In the genomic region with DNA sequence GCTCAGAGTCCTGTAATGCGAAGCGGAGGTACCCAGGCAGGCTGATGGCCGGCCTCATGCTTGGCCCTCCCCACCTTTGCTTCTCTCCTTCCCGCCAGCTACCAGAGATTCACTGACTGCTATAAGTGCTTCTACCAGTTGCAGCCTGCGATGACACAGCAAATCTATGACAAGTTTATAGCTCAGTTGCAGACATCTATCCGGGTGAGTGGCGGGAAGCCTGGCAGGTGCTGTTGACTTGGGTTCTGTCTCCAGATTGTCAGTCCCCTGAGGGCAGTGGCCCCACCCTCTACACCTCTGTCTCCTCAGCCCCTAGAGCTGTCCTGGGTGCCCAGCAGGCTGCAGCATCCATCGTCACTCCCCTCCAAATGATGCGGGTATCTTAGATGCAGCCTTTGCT, we compare ENCODE assay signal across 19 cellular contexts. TPM values are rescaled to one million over a fixed set of nuclear protein-coding genes. Genes with fewer than 3 reads are reported as not detected.
DNase-seq lines count a peak whose midpoint lies in the region; TF ChIP-seq lines count a peak whose summit lies in the region.
"Had no signal": no experiment of that assay in that cellular context is flagged by ENCODE, and none has a peak within 500 bp of the region (broad histone marks: within the 10 kb centered on the region; RNA-seq: fewer than 3 reads in every experiment).

No MANE protein-coding gene starts in this region.

- DNase-seq in activated CD4-positive, alpha-beta T cell treated with anti-CD3 and anti-CD28 coated beads, Interleukin-2, amount 10 ng/mL, durations not matched to agents 24 days and 14 days = no peak
- no peak for DNase-seq in activated CD4-positive, alpha-beta T cell treated with anti-CD3 and anti-CD28 coated beads for 1 hour
- DNase-seq in NCI-H69 (lab: John Stamatoyannopoulos, UW) = peak; percentile 36
- no peak for DNase-seq in NOMO-1 (lab: John Stamatoyannopoulos, UW; ENCODE audit: unreplicated experiment in 2 of 2)
- no peak for DNase-seq in NCI-H774 (lab: John Stamatoyannopoulos, UW)
- DNase-seq: activated B cell treated with CpG ODN at 0.5 μM for 24 hours; activated naive CD4-positive, alpha-beta T cell treated with Interleukin-2 at 50 U/mL for 16 hours; CD8-positive, alpha-beta T cell; GOT3; immature natural killer cell; naive thymus-derived CD4-positive, alpha-beta T cell; RPMI8226; T-helper 1 cell; upper lobe of right lung had no signal

- intact Hi-C loops in activated CD4-positive, alpha-beta T cell treated with anti-CD3 and anti-CD28 coated beads, Interleukin-2, amount 10 ng/mL, durations not matched to agents 24 days and 14 days (cut with micrococcal nuclease) = loop anchor here (1.0 kb wide), 1 partner anchor 11 kb away; no protein-coding TSS in a partner anchor

- H3K4me3 Mint-ChIP-seq in activated CD4-positive, alpha-beta T cell treated with anti-CD3 and anti-CD28 coated beads, Interleukin-2, amount 10 ng/mL, durations not matched to agents 24 days and 14 days = no peak overlapping the region
- H3K4me3 Mint-ChIP-seq: activated B cell treated with CpG ODN at 0.5 μM for 24 hours; brain; CD8-positive, alpha-beta T cell; immature natural killer cell; naive thymus-derived CD4-positive, alpha-beta T cell; stimulated activated naive CD8-positive, alpha-beta T cell treated with anti-CD3 and anti-CD28 coated beads, Interleukin-15, Interleukin-2, amounts not matched to agents 100 ng/mL and 50 ng/mL, for 24 hours had no signal

- no peak overlapping the region for H2AFZ ChIP-seq in neural cell (ENCODE audit: low read depth, low read length)

- H3K36me3 ChIP-seq in neural cell (ENCODE audit: insufficient read depth, low read length) = no peaks in the 10 kb centered on the region

- no peaks in the 10 kb centered on the region for H4K20me1 ChIP-seq in neural cell (ENCODE audit: insufficient read depth)

- no peaks in the 10 kb centered on the region for H3K9me3 Mint-ChIP-seq in activated CD4-positive, alpha-beta T cell treated with anti-CD3 and anti-CD28 coated beads, Interleukin-2, amount 10 ng/mL, durations not matched to agents 24 days and 14 days
- H3K9me3 Mint-ChIP-seq: activated B cell treated with CpG ODN at 0.5 μM for 24 hours; brain; CD8-positive, alpha-beta T cell; immature natural killer cell; stimulated activated naive CD8-positive, alpha-beta T cell treated with anti-CD3 and anti-CD28 coated beads, Interleukin-15, Interleukin-2, amounts not matched to agents 100 ng/mL and 50 ng/mL, for 24 hours had no signal

- H3K79me2 ChIP-seq in neural cell (replicated peaks; ENCODE audit: insufficient read depth, low read length) = no peaks in the 10 kb centered on the region

- no peak for TF ChIP-seq RAD21 in neural cell (conservative IDR thresholded peaks at IDR 0.05)

- TF ChIP-seq EP300 in neural cell (conservative IDR thresholded peaks at IDR 0.05; ENCODE audit: poor library complexity, severe bottlenecking) = peak; percentile 22

- no peaks in the 10 kb centered on the region for H3K27me3 ChIP-seq in neural cell (ENCODE audit: insufficient read depth, low read depth, low read length)
- H3K27me3 ChIP-seq: upper lobe of right lung had no signal

- no peak overlapping the region for H3K4me2 ChIP-seq in neural cell (ENCODE audit: low read length)

- H3K4me1 Mint-ChIP-seq in activated CD4-positive, alpha-beta T cell treated with anti-CD3 and anti-CD28 coated beads, Interleukin-2, amount 10 ng/mL, durations not matched to agents 24 days and 14 days = peaks cover 14% of the 10 kb centered on the region
- H3K4me1 Mint-ChIP-seq: activated B cell treated with CpG ODN at 0.5 μM for 24 hours, brain, immature natural killer cell had no signal

- H3K27ac ChIP-seq in neural cell (ENCODE audit: low read length) = no peak overlapping the region
- H3K27ac ChIP-seq: prostate gland, upper lobe of right lung had no signal

- no peaks in the 10 kb centered on the region for H3F3A ChIP-seq in neural cell (ENCODE audit: insufficient read depth, low read length, poor library complexity, severe bottlenecking)

- no peaks in the 10 kb centered on the region for H3K27me3 Mint-ChIP-seq in activated CD4-positive, alpha-beta T cell treated with anti-CD3 and anti-CD28 coated beads, Interleukin-2, amount 10 ng/mL, durations not matched to agents 24 days and 14 days
- H3K27me3 Mint-ChIP-seq: activated B cell treated with CpG ODN at 0.5 μM for 24 hours; naive thymus-derived CD4-positive, alpha-beta T cell; stimulated activated naive CD8-positive, alpha-beta T cell treated with anti-CD3 and anti-CD28 coated beads, Interleukin-15, Interleukin-2, amounts not matched to agents 100 ng/mL and 50 ng/mL, for 24 hours had no signal

- TF ChIP-seq CTCF in neural cell (IDR thresholded peaks at IDR 0.05; ENCODE audit: poor library complexity, severe bottlenecking) = no peak

- H3K9me2 ChIP-seq in neural cell (ENCODE audit: insufficient read depth, low read length) = no peaks in the 10 kb centered on the region

- no peak overlapping the region for H3K4me3 ChIP-seq in neural cell (ENCODE audit: low read length)
- H3K4me3 ChIP-seq: GM12878, prostate gland, upper lobe of right lung had no signal

- no peaks in the 10 kb centered on the region for H3K9me3 ChIP-seq in neural cell (ENCODE audit: low read length)
- H3K9me3 ChIP-seq: prostate gland, upper lobe of right lung had no signal

- H3K9ac ChIP-seq in neural cell (ENCODE audit: low read length) = no peak overlapping the region

- H3K27ac Mint-ChIP-seq in activated CD4-positive, alpha-beta T cell treated with anti-CD3 and anti-CD28 coated beads, Interleukin-2, amount 10 ng/mL, durations not matched to agents 24 days and 14 days = peak overlapping the region; percentile 53
- H3K27ac Mint-ChIP-seq: activated B cell treated with CpG ODN at 0.5 μM for 24 hours; CD8-positive, alpha-beta T cell; stimulated activated naive CD8-positive, alpha-beta T cell treated with anti-CD3 and anti-CD28 coated beads, Interleukin-15, Interleukin-2, amounts not matched to agents 100 ng/mL and 50 ng/mL, for 24 hours had no signal

- peaks cover 42% of the 10 kb centered on the region for H3K36me3 Mint-ChIP-seq in activated CD4-positive, alpha-beta T cell treated with anti-CD3 and anti-CD28 coated beads, Interleukin-2, amount 10 ng/mL, durations not matched to agents 24 days and 14 days (ENCODE audit: low read depth)

TF ChIP-seq in neural cell, 6 proteins besides CTCF, POLR2A, EP300 and RAD21:
- TF ChIP-seq, protein P1, sequence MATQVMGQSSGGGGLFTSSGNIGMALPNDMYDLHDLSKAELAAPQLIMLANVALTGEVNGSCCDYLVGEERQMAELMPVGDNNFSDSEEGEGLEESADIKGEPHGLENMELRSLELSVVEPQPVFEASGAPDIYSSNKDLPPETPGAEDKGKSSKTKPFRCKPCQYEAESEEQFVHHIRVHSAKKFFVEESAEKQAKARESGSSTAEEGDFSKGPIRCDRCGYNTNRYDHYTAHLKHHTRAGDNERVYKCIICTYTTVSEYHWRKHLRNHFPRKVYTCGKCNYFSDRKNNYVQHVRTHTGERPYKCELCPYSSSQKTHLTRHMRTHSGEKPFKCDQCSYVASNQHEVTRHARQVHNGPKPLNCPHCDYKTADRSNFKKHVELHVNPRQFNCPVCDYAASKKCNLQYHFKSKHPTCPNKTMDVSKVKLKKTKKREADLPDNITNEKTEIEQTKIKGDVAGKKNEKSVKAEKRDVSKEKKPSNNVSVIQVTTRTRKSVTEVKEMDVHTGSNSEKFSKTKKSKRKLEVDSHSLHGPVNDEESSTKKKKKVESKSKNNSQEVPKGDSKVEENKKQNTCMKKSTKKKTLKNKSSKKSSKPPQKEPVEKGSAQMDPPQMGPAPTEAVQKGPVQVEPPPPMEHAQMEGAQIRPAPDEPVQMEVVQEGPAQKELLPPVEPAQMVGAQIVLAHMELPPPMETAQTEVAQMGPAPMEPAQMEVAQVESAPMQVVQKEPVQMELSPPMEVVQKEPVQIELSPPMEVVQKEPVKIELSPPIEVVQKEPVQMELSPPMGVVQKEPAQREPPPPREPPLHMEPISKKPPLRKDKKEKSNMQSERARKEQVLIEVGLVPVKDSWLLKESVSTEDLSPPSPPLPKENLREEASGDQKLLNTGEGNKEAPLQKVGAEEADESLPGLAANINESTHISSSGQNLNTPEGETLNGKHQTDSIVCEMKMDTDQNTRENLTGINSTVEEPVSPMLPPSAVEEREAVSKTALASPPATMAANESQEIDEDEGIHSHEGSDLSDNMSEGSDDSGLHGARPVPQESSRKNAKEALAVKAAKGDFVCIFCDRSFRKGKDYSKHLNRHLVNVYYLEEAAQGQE (IDR thresholded peaks at IDR 0.05; ENCODE audit: borderline replicate concordance) = no peak
- TF ChIP-seq TAF1 (IDR thresholded peaks at IDR 0.05; ENCODE audit: low read depth) (no peak), POLR2AphosphoS5 (IDR thresholded peaks at IDR 0.05) (no peak), EZH2 (IDR thresholded peaks at IDR 0.05; ENCODE audit: borderline replicate concordance, insufficient read depth, low read length, poor library complexity, severe bottlenecking) (no peak), SMC3 (conservative IDR thresholded peaks at IDR 0.05; ENCODE audit: poor library complexity) (no peak), MXI1 (conservative IDR thresholded peaks at IDR 0.05; ENCODE audit: poor library complexity, severe bottlenecking) (no peak)

RNA-seq across cellular contexts. Expression of a gene that starts 9.8 kb away (rescaled TPM):
- total RNA-seq in activated CD4-positive, alpha-beta T cell treated with anti-CD3 and anti-CD28 coated beads, Interleukin-2, amount 10 ng/mL, durations not matched to agents 24 days and 14 days = 1.9 and 2.3 TPM in 2 replicates
- polyA plus RNA-seq in neural cell = 1.9 and 2.5 TPM in 2 replicates
- 0.73 and 0.81 TPM in 2 replicates for polyA minus RNA-seq in neural cell
- polyA plus RNA-seq: immature natural killer cell had no signal

RNA-seq across cellular contexts. Expression of a gene that starts 15.6 kb away (rescaled TPM):
- 4.2 and 4.6 TPM in 2 replicates for total RNA-seq in activated CD4-positive, alpha-beta T cell treated with anti-CD3 and anti-CD28 coated beads, Interleukin-2, amount 10 ng/mL, durations not matched to agents 24 days and 14 days
- polyA plus RNA-seq in neural cell = 16.8 and 27.3 TPM in 2 replicates
- polyA minus RNA-seq in neural cell = 2.2 and 3.4 TPM in 2 replicates

RNA-seq across cellular contexts. Expression of a gene that starts 19.4 kb away (rescaled TPM):
- 107 and 113 TPM in 2 replicates for total RNA-seq in activated CD4-positive, alpha-beta T cell treated with anti-CD3 and anti-CD28 coated beads, Interleukin-2, amount 10 ng/mL, durations not matched to agents 24 days and 14 days
- polyA plus RNA-seq in neural cell = 97.0 and 98.7 TPM in 2 replicates
- 37.4 and 45.3 TPM in 2 replicates for polyA minus RNA-seq in neural cell

RNA-seq across cellular contexts. Expression of a gene that starts 38.3 kb away (rescaled TPM):
- 61.0 and 67.9 TPM in 2 replicates for total RNA-seq in activated CD4-positive, alpha-beta T cell treated with anti-CD3 and anti-CD28 coated beads, Interleukin-2, amount 10 ng/mL, durations not matched to agents 24 days and 14 days
- 13.7 and 16.2 TPM in 2 replicates for polyA plus RNA-seq in neural cell
- polyA minus RNA-seq in neural cell = 17.0 and 17.6 TPM in 2 replicates

RNA-seq across cellular contexts. Expression of a gene that starts 50.4 kb away (rescaled TPM):
- total RNA-seq in activated CD4-positive, alpha-beta T cell treated with anti-CD3 and anti-CD28 coated beads, Interleukin-2, amount 10 ng/mL, durations not matched to agents 24 days and 14 days = 93.8 and 95.8 TPM in 2 replicates
- polyA plus RNA-seq in neural cell = 57.3 and 84.4 TPM in 2 replicates
- 58.7 and 63.3 TPM in 2 replicates for polyA minus RNA-seq in neural cell
